8 cellular contexts compared by ENCODE assay signal in the genomic region with DNA sequence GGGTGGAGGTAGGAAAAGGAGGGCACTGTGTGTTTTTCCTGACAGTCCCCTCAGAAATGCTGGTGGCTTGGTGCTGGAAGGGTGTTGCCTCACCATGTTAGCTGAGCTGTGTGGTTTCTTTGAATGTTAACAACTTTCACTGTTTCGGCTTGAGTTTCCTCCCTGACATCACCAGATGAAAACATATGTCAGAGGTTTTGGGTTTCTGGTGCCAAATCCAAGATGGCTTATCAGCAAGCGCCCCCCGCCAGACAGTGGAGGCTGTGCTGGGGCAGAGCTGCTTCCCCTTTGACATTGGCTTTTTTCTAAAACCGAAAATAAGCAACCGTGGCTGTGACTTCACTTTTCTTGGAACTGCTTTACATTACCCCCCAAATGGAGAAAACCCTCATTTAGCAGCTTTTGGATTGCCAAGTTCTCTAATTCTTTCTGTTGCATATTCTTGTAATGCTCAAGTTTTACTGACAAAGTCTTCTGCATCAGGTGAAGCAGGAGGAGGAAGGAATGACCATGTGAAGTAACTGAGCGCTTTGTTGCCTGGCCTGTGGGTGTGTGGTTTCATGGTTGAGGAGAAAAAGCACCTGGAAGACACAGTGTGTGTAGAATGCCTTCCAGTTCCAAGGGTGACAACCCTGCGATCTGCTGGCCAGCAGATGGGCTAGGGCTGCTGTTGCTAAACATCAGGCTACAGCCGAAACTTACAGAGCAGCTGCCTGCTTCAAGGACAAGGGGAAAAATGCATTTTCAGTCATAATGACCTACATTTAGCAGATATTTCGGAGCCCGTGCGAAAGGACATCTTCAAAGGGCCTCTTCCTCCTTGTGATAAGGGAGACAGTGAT. TPM values are rescaled to one million over a fixed set of nuclear protein-coding genes. Genes with fewer than 3 reads are reported as not detected.
A peak's percentile ranks its signal among the peaks of the same experiment; 100 is the strongest.
DNase-seq lines count a peak whose midpoint lies in the region; ATAC-seq lines count a peak whose summit lies in the region.

No MANE protein-coding gene starts in this region.

- no peaks in the 10 kb centered on the region for H3K4me1 ChIP-seq in iPS-15b (ENCODE audit: control insufficient read depth, insufficient read depth, low read length)
- H3K4me1 ChIP-seq in aorta (ENCODE audit: control insufficient read depth in 1 of 2, insufficient read depth in 2 of 2, low read length in 2 of 2): peaks cover 0 to 2% of the 10 kb centered on the region in 2 donors

- H3K27me3 ChIP-seq in iPS-15b (ENCODE audit: control insufficient read depth, insufficient read depth, low read length) (no peaks in the 10 kb centered on the region), aorta (ENCODE audit: control insufficient read depth in 1 of 2, insufficient read depth in 2 of 2, low read length in 1 of 2) (no peaks in the 10 kb centered on the region)

- no peak overlapping the region for H3K27ac ChIP-seq in aorta (ENCODE audit: low read depth in 1 of 2, low read length in 2 of 2)

- H3K27me3 Mint-ChIP-seq in IgD-negative memory B cell: peaks cover 11% of the 10 kb centered on the region
- H3K27me3 Mint-ChIP-seq in stimulated activated naive B cell treated with anti-CD40 and anti-IgM and Interleukin-4, amounts not matched to agents 10 μg/mL and 1 μg/mL and 100 μg/mL, for 72 hours: no peaks in the 10 kb centered on the region

- DNase-seq in AML-193 (lab: John Stamatoyannopoulos, UW) (peak; percentile 44 to 50), kidney glomerular epithelial cell (lab: John Stamatoyannopoulos, UW) (no peak), aorta (no peak)
- DNase-seq in activated CD8-positive, alpha-beta memory T cell treated with anti-CD3 and anti-CD28 coated beads for 24 hours: peak; percentile 85
- DNase-seq in stimulated activated naive B cell treated with anti-CD40 and anti-IgM and Interleukin-4, amounts not matched to agents 10 μg/mL and 1 μg/mL and 100 μg/mL, for 72 hours: peak; percentile 83

- WGBS in aorta, 2 donors: 60 to 62% methylated on average over 11 of the region's 11 CpGs

- intact Hi-C loops in aorta (cut with DNase I): loop anchor here (5.0 kb wide), 2 partner anchors 98 to 383 kb away; partner anchors contain the start of gene SOCS1 (in 2 of the 2)

- H3K9me3 ChIP-seq in iPS-15b (ENCODE audit: control insufficient read depth, insufficient read depth, low read length) (no peaks in the 10 kb centered on the region), aorta (ENCODE audit: control insufficient read depth, low read length) (no peaks in the 10 kb centered on the region)

- H3K4me3 ChIP-seq in iPS-15b (ENCODE audit: low read depth, low read length) (no peak overlapping the region), aorta (ENCODE audit: low read length in 2 of 2) (no peak overlapping the region)

- H3K9me3 Mint-ChIP-seq in IgD-negative memory B cell: no peaks in the 10 kb centered on the region
- H3K9me3 Mint-ChIP-seq in stimulated activated naive B cell treated with anti-CD40 and anti-IgM and Interleukin-4, amounts not matched to agents 10 μg/mL and 1 μg/mL and 100 μg/mL, for 72 hours: no peaks in the 10 kb centered on the region

- peak overlapping the region; percentile 56 to 94 (median 67) for H3K27ac Mint-ChIP-seq in IgD-negative memory B cell
- H3K27ac Mint-ChIP-seq in stimulated activated naive B cell treated with anti-CD40 and anti-IgM and Interleukin-4, amounts not matched to agents 10 μg/mL and 1 μg/mL and 100 μg/mL, for 72 hours: peak overlapping the region; percentile 98

- H3K9ac ChIP-seq in iPS-15b (ENCODE audit: low read depth, low read length): peak overlapping the region; percentile 17

- peaks cover 4% of the 10 kb centered on the region for H3K36me3 Mint-ChIP-seq in IgD-negative memory B cell
- peaks cover 21 to 33% of the 10 kb centered on the region in 2 donors for H3K36me3 Mint-ChIP-seq in stimulated activated naive B cell treated with anti-CD40 and anti-IgM and Interleukin-4, amounts not matched to agents 10 μg/mL and 1 μg/mL and 100 μg/mL, for 72 hours

- H3K4me1 Mint-ChIP-seq in IgD-negative memory B cell: peaks cover 28 to 31% (median 30%) of the 10 kb centered on the region in 3 donors
- H3K4me1 Mint-ChIP-seq in stimulated activated naive B cell treated with anti-CD40 and anti-IgM and Interleukin-4, amounts not matched to agents 10 μg/mL and 1 μg/mL and 100 μg/mL, for 72 hours: peaks cover 51 to 75% of the 10 kb centered on the region in 2 donors

- H3K36me3 ChIP-seq in iPS-15b (ENCODE audit: control insufficient read depth, insufficient read depth, low read length): no peaks in the 10 kb centered on the region
- no peaks in the 10 kb centered on the region for H3K36me3 ChIP-seq in aorta (ENCODE audit: control insufficient read depth in 1 of 2, insufficient read depth in 2 of 2, low read length in 1 of 2)

- ATAC-seq in GM21360 (IDR thresholded peaks at IDR 0.05; ENCODE audit: unreplicated experiment) (peak; percentile 51), aorta (ENCODE audit: low FRiP score) (no peak)
- ATAC-seq in stimulated activated naive B cell treated with anti-CD40 and anti-IgM and Interleukin-4, amounts not matched to agents 10 μg/mL and 1 μg/mL and 100 μg/mL, for 72 hours (replicated peaks): peak; percentile 84 to 89

- H3K4me3 Mint-ChIP-seq in IgD-negative memory B cell: peak overlapping the region; percentile 52 to 90 (median 64)
- peak overlapping the region; percentile 78 to 83 for H3K4me3 Mint-ChIP-seq in stimulated activated naive B cell treated with anti-CD40 and anti-IgM and Interleukin-4, amounts not matched to agents 10 μg/mL and 1 μg/mL and 100 μg/mL, for 72 hours

RNA-seq across cellular contexts. Expression of gene RMI2, which starts 9.7 kb away (rescaled TPM):
- 13.8 TPM for polyA plus RNA-seq in IgD-negative memory B cell
- total RNA-seq in aorta: 1 to 10 TPM in 1 of 2 donors, under 1 TPM in 1; 0.81 to 1.7 TPM
- under 1 TPM in 1 of 2 donors, not detected in 1; 0.61 TPM for polyA plus RNA-seq in aorta

Comparison
In these comparisons a context has a peak if more than half of its experiments do, and no peak if none do; other contexts are left out.
1. DNase-seq: peak in AML-193 (2 of 2), activated CD8-positive, alpha-beta memory T cell treated with anti-CD3 and anti-CD28 coated beads for 24 hours (single experiment) and stimulated activated naive B cell treated with anti-CD40 and anti-IgM and Interleukin-4, amounts not matched to agents 10 μg/mL and 1 μg/mL and 100 μg/mL, for 72 hours (single experiment); none in kidney glomerular epithelial cell (single experiment) and aorta (0 of 2).